ENCODE assay signal across 38 cellular contexts in the genomic region with DNA sequence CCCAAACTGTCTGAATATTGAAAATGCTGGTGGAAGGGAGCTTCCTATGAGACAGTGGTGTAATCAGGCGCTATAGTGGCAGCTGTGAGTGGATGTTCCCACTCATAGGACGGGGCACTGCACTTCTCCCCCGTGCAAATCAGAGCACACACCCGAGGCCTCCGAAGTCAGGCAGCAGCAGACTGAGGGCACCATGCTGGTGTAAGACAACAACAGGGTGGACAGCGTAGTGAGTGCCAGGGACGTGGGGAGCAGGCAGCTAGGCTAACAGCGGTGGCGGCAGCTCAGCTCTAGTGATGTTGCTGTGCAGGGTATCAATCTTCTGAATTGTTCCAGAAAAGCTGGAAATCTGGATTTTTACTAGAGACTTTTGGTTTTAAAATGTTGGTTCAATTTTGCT. TPM values are rescaled to one million over a fixed set of nuclear protein-coding genes. Genes with fewer than 3 reads are reported as not detected.
"Had no signal": no experiment of that assay in that cellular context is flagged by ENCODE, and none has a peak within 500 bp of the region (broad histone marks: within the 10 kb centered on the region; RNA-seq: fewer than 3 reads in every experiment).

No MANE protein-coding gene starts in this region.

- H3K9ac ChIP-seq: KMS-11 had no signal

- H3K27ac ChIP-seq: KMS-11 had no signal

- H3K9me3 ChIP-seq: MG63 had no signal

- DNase-seq: Karpas-422, Kasumi-1, MG63, MM.1S, MV-4-11, NCI-H1048, NCI-H1092, NCI-H1092 treated with DMSO at 0.1 percent for 48 hours, NCI-H1105, NCI-H1105 treated with DMSO at 0.1 percent for 48 hours, NCI-H1417, NCI-H1417 treated with DMSO at 0.1 percent for 48 hours, NCI-H1436, NCI-H1436 treated with DMSO at 0.1 percent for 48 hours, NCI-H146, NCI-H1694, NCI-H1694 treated with DMSO at 0.1 percent for 48 hours, NCI-H187, NCI-H187 treated with DMSO at 0.1 percent for 48 hours, NCI-H1930, NCI-H2029, NCI-H2029 treated with DMSO at 0.1 percent for 48 hours, NCI-H2081, NCI-H2081 treated with DMSO at 0.1 percent for 48 hours, NCI-H2107, NCI-H2171, NCI-H2171 treated with DMSO at 0.1 percent for 48 hours, NCI-H2227 treated with DMSO at 0.1 percent for 48 hours, NCI-H226, NCI-H345, NCI-H446, NCI-H446 treated with DMSO at 0.1 percent for 48 hours, NCI-H510A had no signal

- H3K4me3 ChIP-seq: MG63 had no signal

- H3K4me2 ChIP-seq: KMS-11 had no signal

- H3K36me3 ChIP-seq: MG63 had no signal

RNA-seq across cellular contexts. Expression of gene C10orf53, which starts 19.2 kb away (rescaled TPM):
- total RNA-seq: LHCN-M2, M059J, MCF 10A, NCI-H460 had no signal
